8 cellular contexts compared by ENCODE assay signal in genomic region chr14:105167303-105168092, GRCh38. TPM values are rescaled to one million over a fixed set of nuclear protein-coding genes. Genes with fewer than 3 reads are reported as not detected.
DNase-seq lines count a peak whose midpoint lies in the region; ATAC-seq and TF ChIP-seq lines count a peak whose summit lies in the region.
"Had no signal": no experiment of that assay in that cellular context is flagged by ENCODE, and none has a peak within 500 bp of the region (broad histone marks: within the 10 kb centered on the region; RNA-seq: fewer than 3 reads in every experiment).

No MANE protein-coding gene starts in this region.

- DNase-seq in H7, result peak; percentile 93
- DNase-seq in NCI-H748 (lab: John Stamatoyannopoulos, UW; ENCODE audit: unreplicated experiment), result peak; percentile 69
- no peak for DNase-seq in epithelial cell of prostate (ENCODE audit: low read depth, low spot score)
- peak; percentile 46 for DNase-seq in prostate gland (ENCODE audit: low spot score)

- peak in 2 of 4 experiments; percentile 19 to 47 for TF ChIP-seq CTCF in prostate gland (IDR thresholded peaks at IDR 0.05)

- WGBS in prostate gland, result 4% methylated on average over 56 of the region's 116 CpGs

- no peak for ATAC-seq in GM18520 (IDR thresholded peaks at IDR 0.05; ENCODE audit: unreplicated experiment)
- no peak for ATAC-seq in GM19397 (IDR thresholded peaks at IDR 0.05; ENCODE audit: unreplicated experiment)
- no peak for ATAC-seq in GM18873 (IDR thresholded peaks at IDR 0.05; ENCODE audit: low FRiP score, unreplicated experiment)

- no peaks in the 10 kb centered on the region for H3K9me3 ChIP-seq in prostate gland

- H3K4me3 ChIP-seq in H7 (ENCODE audit: insufficient read depth, low read depth, low read length), result peak overlapping the region; percentile 54
- H3K4me3 ChIP-seq in prostate gland, result peak overlapping the region; percentile 33 to 45

- H3K4me1 ChIP-seq in prostate gland (replicated peaks), result no peaks in the 10 kb centered on the region

- no peak for TF ChIP-seq POLR2A in prostate gland (IDR thresholded peaks at IDR 0.05)

- peak overlapping the region; percentile 56 for H3K27ac ChIP-seq in epithelial cell of prostate
- peak overlapping the region in 1 of 2 donors; percentile 37 for H3K27ac ChIP-seq in prostate gland

- H3K27me3 ChIP-seq in H7 (ENCODE audit: control insufficient read depth, insufficient read depth, low read length) (peaks cover 5% of the 10 kb centered on the region), prostate gland (replicated peaks; ENCODE audit: insufficient read depth) (no peaks in the 10 kb centered on the region)

- H3K36me3 ChIP-seq in H7 (replicated peaks; ENCODE audit: control insufficient read depth, insufficient read depth, low read length) (no peaks in the 10 kb centered on the region), prostate gland (no peaks in the 10 kb centered on the region)

- intact Hi-C loops in prostate gland (cut with DNase I), result no loop called here

RNA-seq across cellular contexts. Expression of gene JAG2, which starts 1.1 kb away (rescaled TPM):
- total RNA-seq in H7 (2014; rRNA removed; shearing (Covaris generic)), result 13.0 and 17.9 TPM in 2 replicates
- total RNA-seq in prostate gland, result 10 to 100 TPM; 26.8 to 30.5 TPM
- total RNA-seq: RPMI7951 had no signal

RNA-seq across cellular contexts. Expression of gene NUDT14, which starts 13.6 kb away (rescaled TPM):
- total RNA-seq in H7 (2014; rRNA removed; shearing (Covaris generic)), result 30.4 and 33.6 TPM in 2 replicates
- 10 to 100 TPM; 32.9 to 36.5 TPM for total RNA-seq in prostate gland
